Comparison of ENCODE assay signal across 8 cellular contexts in the genomic region with DNA sequence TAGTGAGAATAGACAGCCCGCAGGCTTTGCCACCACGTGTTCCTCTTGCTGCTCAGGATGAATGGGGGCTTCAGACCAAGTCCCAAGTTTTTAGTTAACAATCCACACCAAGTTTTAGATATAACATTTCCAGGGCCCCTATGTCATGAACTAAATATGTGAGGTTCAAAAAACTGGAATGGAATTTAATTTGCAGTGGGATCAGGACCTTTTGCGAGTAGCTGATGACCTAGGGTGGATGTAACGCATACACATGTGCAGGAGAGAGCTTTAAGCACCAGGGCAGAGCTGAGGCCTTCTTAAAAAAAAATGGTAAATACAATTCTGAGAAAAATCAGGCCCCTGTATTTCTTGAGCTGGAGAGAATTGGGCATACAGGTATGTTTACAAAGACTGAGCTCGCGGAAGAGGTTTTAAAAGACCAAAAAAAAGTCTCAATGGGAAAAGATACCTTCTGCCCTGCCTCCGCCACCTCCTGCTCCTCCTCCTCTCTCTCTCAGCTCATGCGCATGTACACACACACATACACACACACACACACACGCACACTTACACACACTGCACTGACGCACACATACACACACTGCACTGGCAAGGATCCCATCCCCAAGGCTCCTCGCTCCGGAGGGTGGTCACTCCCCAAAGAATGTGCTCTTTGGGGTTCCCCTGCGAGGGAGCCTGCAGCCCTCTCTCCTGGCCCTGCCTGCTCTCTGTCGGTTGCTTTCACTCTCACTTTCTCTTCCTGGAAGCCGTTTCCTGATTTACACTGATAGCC. TPM values are rescaled to one million over a fixed set of nuclear protein-coding genes. Genes with fewer than 3 reads are reported as not detected.
DNase-seq lines count a peak whose midpoint lies in the region; ATAC-seq, FAIRE-seq and TF ChIP-seq lines count a peak whose summit lies in the region.

No MANE protein-coding gene starts in this region.

- H2AK5ac ChIP-seq in H1 (ENCODE audit: low read depth, low read length), result no peak overlapping the region

- DNase-seq in NCI-H2196 (lab: John Stamatoyannopoulos, UW; ENCODE audit: unreplicated experiment) (peak; percentile 7), NCI-H2196 treated with DMSO at 0.1 percent for 48 hours (lab: John Stamatoyannopoulos, UW; ENCODE audit: unreplicated experiment) (no peak), WTC11 (ENCODE audit: low spot score) (peak; percentile 31), H1 (ENCODE audit: low read depth in 1 of 2, low spot score in 2 of 2) (peak in 1 of 2 experiments; percentile 52), superior temporal gyrus (ENCODE audit: extremely low spot score) (no peak)

- peak overlapping the region; percentile 72 for H3K18ac ChIP-seq in H1 (ENCODE audit: extremely low read depth, low read length)

- TF ChIP-seq POLR2A in H1 (IDR thresholded peaks at IDR 0.05; ENCODE audit: control extremely low read depth in 1 of 2, low read depth in 2 of 2, low read length in 2 of 2), result no peak

- H3K4me3 ChIP-seq in H1 (ENCODE audit: extremely low read depth in 1 of 4, insufficient read depth in 2 of 4, low read depth in 3 of 4, low read length in 4 of 4), result peak overlapping the region in 1 of 4 experiments; percentile 36; a peak in 1 of 8 replicates
- H3K4me3 ChIP-seq in muscle layer of colon (ENCODE audit: low read depth in 1 of 2, low read length in 2 of 2), result peak overlapping the region; percentile 62 to 73
- peak overlapping the region; percentile 69 to 94 (median 81) for H3K4me3 ChIP-seq in subcutaneous abdominal adipose tissue (ENCODE audit: low read depth in 1 of 5, low read length in 5 of 5)

- H3K27ac Mint-ChIP-seq in WTC11, result peak overlapping the region; percentile 84

- no peaks in the 10 kb centered on the region for H3K36me3 ChIP-seq in H1 (ENCODE audit: control insufficient read depth in 2 of 4, insufficient read depth in 4 of 4, low read length in 3 of 4)
- no peaks in the 10 kb centered on the region for H3K36me3 ChIP-seq in muscle layer of colon (ENCODE audit: insufficient read depth, low read length)
- no peaks in the 10 kb centered on the region for H3K36me3 ChIP-seq in subcutaneous abdominal adipose tissue (ENCODE audit: control insufficient read depth in 5 of 5, insufficient read depth in 5 of 5, low read length in 5 of 5)

- peak overlapping the region; percentile 41 for H3K4me3 Mint-ChIP-seq in WTC11

- no peak; a peak in 1 of 4 replicates for TF ChIP-seq RAD21 in H1 (IDR thresholded peaks at IDR 0.05 in 1 of 2, conservative IDR thresholded peaks at IDR 0.05 in 1 of 2; ENCODE audit: low read depth in 2 of 2, low read length in 2 of 2)

- H3K27me3 Mint-ChIP-seq in WTC11 (ENCODE audit: low read depth), result no peaks in the 10 kb centered on the region; the same call in 1 of the 2 replicates

- FAIRE-seq in H1 (lab: Jason Lieb, UNC), result no peak

- no peaks in the 10 kb centered on the region for H4K20me1 ChIP-seq in H1 (replicated peaks in 1 of 2; ENCODE audit: control insufficient read depth in 1 of 2, insufficient read depth in 2 of 2, low read length in 2 of 2)

- peak overlapping the region; percentile 61 for H3K4me2 ChIP-seq in H1 (ENCODE audit: insufficient read depth in 1 of 2, low read depth in 2 of 2, low read length in 2 of 2)

- no peak overlapping the region for H3K23ac ChIP-seq in H1 (ENCODE audit: insufficient read length)

- H2BK15ac ChIP-seq in H1 (ENCODE audit: low read length), result peak overlapping the region; percentile 74; the same call in 1 of the 2 replicates

- no peaks in the 10 kb centered on the region for H3K79me2 ChIP-seq in H1 (ENCODE audit: control insufficient read depth in 1 of 2, insufficient read depth in 2 of 2, low read length in 2 of 2)

- peaks cover 11% of the 10 kb centered on the region for H3K36me3 Mint-ChIP-seq in WTC11

- 46% methylated on average over 15 of the region's 15 CpGs; no CpG with 5 or more reads in 1 of the 2 experiments for WGBS in H1 (ENCODE audit: extremely low coverage in 1 of 2, insufficient coverage in 1 of 2, insufficient read length in 1 of 2, insufficient replicate concordance in 2 of 2, low coverage in 1 of 2, low lambda C conversion rate in 2 of 2, missing lambda C conversion rate in 1 of 2), 2 experiments

- H3K4ac ChIP-seq in H1 (replicated peaks; ENCODE audit: insufficient read length, low read depth, low read length), result peak overlapping the region; percentile 90

- H4K5ac ChIP-seq in H1 (ENCODE audit: insufficient read length, low read depth, low read length), result peak overlapping the region; percentile 76

- H2AFZ ChIP-seq in H1 (ENCODE audit: low read length), result peak overlapping the region; percentile 99

- CTCF ChIA-PET in WTC11 (lab: Charles Lee) (interaction anchor here (0.9 to 1.7 kb wide), 2 partner anchors 81 to 251 kb away, joined by 3 to 4 read pairs; no protein-coding TSS in a partner anchor), H1 (lab: Charles Lee; ENCODE audit: partially characterized antibody) (interaction anchor here (0.6 to 6.2 kb wide), 7 partner anchors 9 to 251 kb away, joined by 3 to 35 read pairs (median 3); no protein-coding TSS in a partner anchor)

- H3K9ac ChIP-seq in H1 (replicated peaks in 1 of 4; ENCODE audit: extremely low read depth in 1 of 4, low read depth in 3 of 4, low read length in 3 of 4) (peak overlapping the region in 1 of 4 experiments; percentile 40; a peak in 2 of 7 replicates), muscle layer of colon (ENCODE audit: low read length) (peak overlapping the region; percentile 2), subcutaneous abdominal adipose tissue (ENCODE audit: low read length in 5 of 5) (peak overlapping the region in 4 of 5 donors; percentile 29 to 71 (median 39))

- H3K9me3 ChIP-seq in H1 (ENCODE audit: insufficient read depth in 2 of 2, low read depth in 1 of 2, low read length in 1 of 2) (peaks cover 7% of the 10 kb centered on the region in 2 experiments), muscle layer of colon (ENCODE audit: low read length) (no peaks in the 10 kb centered on the region), subcutaneous abdominal adipose tissue (ENCODE audit: control insufficient read depth in 5 of 5, low read length in 5 of 5) (no peaks in the 10 kb centered on the region)

- H3K23me2 ChIP-seq in H1 (ENCODE audit: low read depth, low read length), result peaks cover 2% of the 10 kb centered on the region; the same call in 1 of the 2 replicates

- peak overlapping the region; percentile 43 for H2BK120ac ChIP-seq in H1 (replicated peaks; ENCODE audit: low read depth, low read length)

- no peaks in the 10 kb centered on the region for H3K79me1 ChIP-seq in H1 (ENCODE audit: low read depth, low read length)

- ATAC-seq in HG03025 (IDR thresholded peaks at IDR 0.05; ENCODE audit: low FRiP score, unreplicated experiment) (peak; percentile 53), WTC11 (peak; percentile 88)

- H3K4me1 ChIP-seq in H1 (replicated peaks in 1 of 4; ENCODE audit: control insufficient read depth in 3 of 4, insufficient read depth in 4 of 4, low read length in 3 of 4) (peaks cover 0 to 14% (median 8%) of the 10 kb centered on the region in 4 experiments; a peak in 5 of 7 replicates), muscle layer of colon (ENCODE audit: insufficient read depth, low read length) (peaks cover 14% of the 10 kb centered on the region), subcutaneous abdominal adipose tissue (ENCODE audit: control insufficient read depth in 5 of 5, insufficient read depth in 5 of 5, low read length in 5 of 5) (peaks cover 0 to 9% (median 7%) of the 10 kb centered on the region in 5 donors)

- peak overlapping the region; percentile 62; the same call in 1 of the 2 replicates for H2BK20ac ChIP-seq in H1 (ENCODE audit: low read length)

- H3K27me3 ChIP-seq in H1 (replicated peaks in 1 of 4; ENCODE audit: control insufficient read depth in 3 of 4, extremely low read depth in 1 of 4, insufficient read depth in 3 of 4, low read length in 3 of 4) (no peaks in the 10 kb centered on the region), muscle layer of colon (ENCODE audit: control insufficient read depth in 1 of 2, insufficient read depth in 2 of 2, low read length in 2 of 2) (no peaks in the 10 kb centered on the region), subcutaneous abdominal adipose tissue (ENCODE audit: control insufficient read depth in 5 of 5, insufficient read depth in 4 of 5, low read length in 5 of 5) (peaks cover 4 to 11% (median 6%) of the 10 kb centered on the region in 5 donors)

- H3K27ac ChIP-seq in H1 (ENCODE audit: low read depth, low read length) (no peak overlapping the region), muscle layer of colon (ENCODE audit: low read depth, low read length) (peak overlapping the region; percentile 66), subcutaneous abdominal adipose tissue (ENCODE audit: low read depth, low read length) (no peak overlapping the region)

- no peak for TF ChIP-seq CTCF in WTC11 (IDR thresholded peaks at IDR 0.05)
- TF ChIP-seq CTCF in H1 (IDR thresholded peaks at IDR 0.05; ENCODE audit: control extremely low read depth in 1 of 3, insufficient read depth in 1 of 3, low read depth in 1 of 3, low read length in 3 of 3), result no peak

- H3K4me1 Mint-ChIP-seq in WTC11, result peaks cover 35% of the 10 kb centered on the region

- H2BK5ac ChIP-seq in H1 (ENCODE audit: low read depth, low read length), result peak overlapping the region; percentile 92

- H3K9me3 Mint-ChIP-seq in WTC11, result peaks cover 9% of the 10 kb centered on the region

- no peak overlapping the region for H3K56ac ChIP-seq in H1 (replicated peaks; ENCODE audit: insufficient read length, low read depth, low read length)

- TF ChIP-seq EP300 in H1 (IDR thresholded peaks at IDR 0.05; ENCODE audit: borderline replicate concordance in 1 of 2, low read depth in 2 of 2, low read length in 2 of 2), result no peak

- H2BK12ac ChIP-seq in H1 (ENCODE audit: low read depth, low read length), result peak overlapping the region; percentile 95; the same call in 1 of the 2 replicates

- H4K8ac ChIP-seq in H1 (ENCODE audit: extremely low read depth, insufficient read depth, low read length), result peak overlapping the region; percentile 63

- POLR2A ChIA-PET in WTC11 (lab: Charles Lee), result no interaction called here
- POLR2A ChIA-PET in H1 (lab: Charles Lee; ENCODE audit: partially characterized antibody), result interaction anchor here (0.6 to 1.3 kb wide), 2 partner anchors 9 to 28 kb away, joined by 3 to 4 read pairs; no protein-coding TSS in a partner anchor

- peak overlapping the region; percentile 99 for H4K91ac ChIP-seq in H1 (replicated peaks; ENCODE audit: insufficient read length, low read length)

- H3K14ac ChIP-seq in H1 (ENCODE audit: insufficient read length), result no peak overlapping the region

TF ChIP-seq in H1, 55 proteins besides CTCF, POLR2A, EP300 and RAD21 (continues in another document):
- TF ChIP-seq BACH1 (IDR thresholded peaks at IDR 0.05; ENCODE audit: low read length), result no peak

RNA-seq across cellular contexts. Expression of a gene that starts 48.2 kb away (rescaled TPM):
- total RNA-seq in WTC11 (2021), result 116 to 125 TPM (median 120 TPM) in 3 replicates
- 106 and 109 TPM in 2 replicates for total RNA-seq in H1 (2021; fragmentation: NEBNext Ultra II Directional; extraction: Animal tissue kit (Norgen Biotek cat#: 25700))
- 32.9 and 59.5 TPM in 2 replicates for polyA plus RNA-seq in H1 (2011; rRNA removed)
- 36.8 TPM for polyA plus RNA-seq in H1 (2011; cell fraction: cytosol; rRNA removed)
- polyA plus RNA-seq in H1 (2011; cell fraction: nucleus; rRNA removed), result 169 TPM
- 28.6 to 37.3 TPM (median 31.8 TPM) in 4 replicates for polyA plus RNA-seq in H1 (2012, experiment 1 of 2)
- polyA plus RNA-seq in H1 (2012, experiment 2 of 2), result 4.8 TPM
- 66.7 TPM for polyA plus RNA-seq in H1 (2013, experiment 1 of 2)
- polyA plus RNA-seq in H1 (2013, experiment 2 of 2), result 60.3 TPM
- polyA minus RNA-seq in H1 (2011; rRNA and poly(A)+ RNA removed), result 125 and 145 TPM in 2 replicates
- polyA minus RNA-seq in H1 (2011; cell fraction: cytosol; rRNA and poly(A)+ RNA removed), result 186 TPM
- 203 TPM for polyA minus RNA-seq in H1 (2011; cell fraction: nucleus; rRNA and poly(A)+ RNA removed)

Comparison
In these comparisons a context has a peak if more than half of its experiments do, and no peak if none do; other contexts are left out.
1. DNase-seq: peak in NCI-H2196 (single experiment) and WTC11 (single experiment); none in NCI-H2196 treated with DMSO at 0.1 percent for 48 hours (single experiment) and superior temporal gyrus (single experiment).